15 cellular contexts compared by ENCODE assay signal in the genomic region with DNA sequence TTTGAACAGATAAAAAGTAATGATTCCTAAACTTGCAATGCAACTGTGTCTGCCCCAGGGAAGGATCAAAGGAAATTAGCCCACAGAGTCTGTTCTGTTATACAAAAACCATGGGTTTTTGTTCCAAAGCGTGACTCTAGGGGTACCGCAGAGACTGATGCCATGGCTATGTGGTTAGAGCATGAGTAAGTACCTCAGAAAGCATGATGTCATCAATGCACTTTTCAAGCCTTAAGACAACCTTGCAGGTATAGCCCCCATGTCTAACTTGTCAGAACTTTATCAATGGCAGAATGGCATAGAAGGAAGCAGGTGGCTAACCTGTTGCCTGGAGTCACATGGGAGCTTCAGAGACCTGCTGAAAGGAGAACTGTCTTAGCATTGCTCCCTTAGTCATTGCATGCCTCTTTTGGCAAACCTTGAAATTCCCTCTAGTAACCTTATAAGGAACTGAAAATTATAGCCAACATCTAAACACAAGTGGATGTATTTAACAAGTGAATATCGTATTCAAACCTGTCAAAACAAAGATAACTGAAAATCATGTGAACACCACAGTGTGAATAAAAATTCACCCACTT. TPM values are rescaled to one million over a fixed set of nuclear protein-coding genes. Genes with fewer than 3 reads are reported as not detected.
A peak's percentile ranks its signal among the peaks of the same experiment; 100 is the strongest.
DNase-seq lines count a peak whose midpoint lies in the region; ATAC-seq, FAIRE-seq and TF ChIP-seq lines count a peak whose summit lies in the region.
"Had no signal": no experiment of that assay in that cellular context is flagged by ENCODE, and none has a peak within 500 bp of the region (broad histone marks: within the 10 kb centered on the region; RNA-seq: fewer than 3 reads in every experiment).

No MANE protein-coding gene starts in this region.

- H3K4me1 ChIP-seq in GM12878 (ENCODE audit: control insufficient read depth, insufficient read depth, low read length) (peaks cover 4% of the 10 kb centered on the region), ovary (ENCODE audit: insufficient read depth) (peaks cover 2% of the 10 kb centered on the region), esophagus squamous epithelium (peaks cover 0 to 16% (median 0%) of the 10 kb centered on the region in 3 donors)
- H3K4me1 ChIP-seq: breast epithelium had no signal

- H3K9me3 ChIP-seq in GM12878 (replicated peaks; ENCODE audit: control insufficient read depth, insufficient read depth, low read length), result no peaks in the 10 kb centered on the region; the same call in 2 of the 3 replicates
- no peaks in the 10 kb centered on the region for H3K9me3 ChIP-seq in ovary
- no peaks in the 10 kb centered on the region for H3K9me3 ChIP-seq in esophagus squamous epithelium
- H3K9me3 ChIP-seq: breast epithelium had no signal

- in situ Hi-C loops in GM12878 (cut with MboI), result loop anchor here (25.0 kb wide), 1 partner anchor 532 kb away; no protein-coding TSS in a partner anchor

- DNase-seq in GM12878 (ENCODE audit: low read depth, low spot score) (peak; percentile 42), ovary (no peak), esophagus squamous epithelium (lab: John Stamatoyannopoulos, UW) (no peak), foreskin melanocyte (no peak), D721Med (ENCODE audit: insufficient read length, low spot score) (no peak)
- DNase-seq: NCI-H1694, PC-9 had no signal

- no peak overlapping the region for H3K4me3 ChIP-seq in GM12878
- H3K4me3 ChIP-seq in ovary, result no peak overlapping the region
- H3K4me3 ChIP-seq in esophagus squamous epithelium, result no peak overlapping the region
- H3K4me3 ChIP-seq: breast epithelium, PC-9 had no signal

- TF ChIP-seq POLR2A in GM12878 (IDR thresholded peaks at IDR 0.05; ENCODE audit: low read depth, low read length) (no peak), ovary (IDR thresholded peaks at IDR 0.05) (no peak), esophagus squamous epithelium (IDR thresholded peaks at IDR 0.05) (no peak)

- H3K9ac ChIP-seq in GM12878 (ENCODE audit: control insufficient read depth, insufficient read depth, low read length), result no peak overlapping the region

- intact Hi-C loops in GM12878 (cut with micrococcal nuclease; ENCODE audit: unreplicated experiment) (loop anchor here (5.0 kb wide), 1 partner anchor 312 kb away; no protein-coding TSS in a partner anchor), ovary (cut with DNase I) (loop anchor here in 2 of 4 donors (10.0 kb wide), 2 partner anchors 95 to 345 kb away; no protein-coding TSS in a partner anchor), esophagus squamous epithelium (cut with DNase I) (no loop called here)

- POLR2A ChIA-PET in GM12878 (lab: Charles Lee), result no interaction called here

- FAIRE-seq in GM12878 (lab: Jason Lieb, UNC) (no peak), D721Med (lab: Jason Lieb, UNC) (no peak)

- ATAC-seq in GM18499 (IDR thresholded peaks at IDR 0.05; ENCODE audit: insufficient read depth, unreplicated experiment), result peak; percentile 58
- peak; percentile 59 for ATAC-seq in GM19463 (IDR thresholded peaks at IDR 0.05; ENCODE audit: unreplicated experiment)
- ATAC-seq in HG03060 (IDR thresholded peaks at IDR 0.05; ENCODE audit: low read depth, unreplicated experiment), result peak; percentile 60
- ATAC-seq in GM12878, result peak; percentile 88
- ATAC-seq: HCT116 had no signal

- no peaks in the 10 kb centered on the region for H3K36me3 ChIP-seq in GM12878 (ENCODE audit: control insufficient read depth in 2 of 2, insufficient read depth in 2 of 2, low read length in 1 of 2)
- no peaks in the 10 kb centered on the region for H3K36me3 ChIP-seq in ovary
- H3K36me3 ChIP-seq in esophagus squamous epithelium, result no peaks in the 10 kb centered on the region
- H3K36me3 ChIP-seq: breast epithelium had no signal

- H3K79me2 ChIP-seq in GM12878 (ENCODE audit: control insufficient read depth, insufficient read depth, low read length), result no peaks in the 10 kb centered on the region

- no peaks in the 10 kb centered on the region for H4K20me1 ChIP-seq in GM12878 (ENCODE audit: control insufficient read depth, insufficient read depth)

- no peak for TF ChIP-seq RAD21 in GM12878 (IDR thresholded peaks at IDR 0.05; ENCODE audit: insufficient read depth, low read depth, low read length)

- TF ChIP-seq CTCF in GM12878 (IDR thresholded peaks at IDR 0.05 in 2 of 3, conservative IDR thresholded peaks at IDR 0.05 in 1 of 3; ENCODE audit: control insufficient read depth in 2 of 3, extremely low read depth in 1 of 3, insufficient read depth in 1 of 3, low read depth in 3 of 3, low read length in 3 of 3), result no peak
- no peak for TF ChIP-seq CTCF in ovary (IDR thresholded peaks at IDR 0.05)
- no peak for TF ChIP-seq CTCF in esophagus squamous epithelium (IDR thresholded peaks at IDR 0.05)
- no peak for TF ChIP-seq CTCF in D721Med (IDR thresholded peaks at IDR 0.05; ENCODE audit: insufficient read depth, missing control alignments)

- WGBS in GM12878 (ENCODE audit: insufficient coverage, insufficient replicate concordance, low lambda C conversion rate, missing lambda C conversion rate), result 0% methylated on average over 3 of the region's 3 CpGs
- 66 to 76% (median 71%) methylated on average over 3 of the region's 3 CpGs for WGBS in ovary, 3 donors
- WGBS in esophagus squamous epithelium, 2 donors, result 48 to 81% methylated on average over 3 of the region's 3 CpGs

- TF ChIP-seq EP300 in GM12878 (IDR thresholded peaks at IDR 0.05; ENCODE audit: borderline replicate concordance in 1 of 2, control insufficient read depth in 1 of 2, low read depth in 2 of 2, low read length in 2 of 2) (peak in 1 of 2 experiments; percentile 50; a peak in 1 of 4 replicates), ovary (IDR thresholded peaks at IDR 0.05) (no peak)

- H3K4me2 ChIP-seq in GM12878 (ENCODE audit: control insufficient read depth, insufficient read depth), result no peak overlapping the region
- H3K4me2 ChIP-seq: PC-9 had no signal

- no TSS peak for BruUV-seq in GM12878 (replicated peaks; lab: Mats Ljungman, UMichigan)

- H3K27me3 ChIP-seq in GM12878 (replicated peaks in 1 of 2; ENCODE audit: control insufficient read depth in 2 of 2, insufficient read depth in 2 of 2, low read length in 1 of 2), result no peaks in the 10 kb centered on the region
- no peaks in the 10 kb centered on the region for H3K27me3 ChIP-seq in ovary
- H3K27me3 ChIP-seq in esophagus squamous epithelium, result no peaks in the 10 kb centered on the region
- H3K27me3 ChIP-seq: breast epithelium had no signal

- H2AFZ ChIP-seq in GM12878 (ENCODE audit: control insufficient read depth, low read depth, low read length), result no peak overlapping the region
- H2AFZ ChIP-seq: PC-9 had no signal

- SMC1A ChIA-PET in GM12878 (lab: Charles Lee; ENCODE audit: uncharacterized antibody, unreplicated experiment), result interaction anchor here (1.0 to 3.6 kb wide), 5 partner anchors 10 to 657 kb away, joined by 4 to 38 read pairs (median 5); no protein-coding TSS in a partner anchor

- H3K27ac ChIP-seq in GM12878 (ENCODE audit: control insufficient read depth, insufficient read depth) (no peak overlapping the region), ovary (no peak overlapping the region), esophagus squamous epithelium (no peak overlapping the region)
- H3K27ac ChIP-seq: breast epithelium, PC-9 had no signal

- CTCF ChIA-PET in GM12878 (lab: Yijun Ruan, JAX), result interaction anchor here (1.0 to 4.5 kb wide), 4 partner anchors 9 to 243 kb away, joined by 3 to 37 read pairs (median 12); no protein-coding TSS in a partner anchor

- RAD21 ChIA-PET in GM12878 (lab: Charles Lee; ENCODE audit: unreplicated experiment), result interaction anchor here (0.5 to 1.3 kb wide), 4 partner anchors 10 to 659 kb away, joined by 3 read pairs; no protein-coding TSS in a partner anchor

TF ChIP-seq in GM12878, 131 proteins besides CTCF, POLR2A, EP300 and RAD21 (continues in another document):
- no peak for TF ChIP-seq TCF3 (IDR thresholded peaks at IDR 0.05; ENCODE audit: borderline replicate concordance, insufficient read depth, low read depth, low read length)
- TF ChIP-seq ATF2 (IDR thresholded peaks at IDR 0.05; ENCODE audit: low read length), result 0 out of 2 replicates have a peak, but pooled peaks have one; percentile 31

RNA-seq across cellular contexts. Expression of gene EOMES, which starts 52.5 kb away (rescaled TPM):
- total RNA-seq in GM12878 (2013; cell fraction: nucleolus; rRNA removed), result 12.8 and 13.0 TPM in 2 replicates
- total RNA-seq in GM12878 (2014; rRNA removed) (5.3 and 5.5 TPM in 2 replicates), GM12878 (2014; rRNA removed; fragmentation: Illumina TruSeq; extraction: Trizol) (3.5 and 4.0 TPM in 2 replicates), GM12878 (2021) (5.5 and 6.1 TPM in 2 replicates), ovary (1 to 10 TPM in 1 of 7 donors, under 1 TPM in 4, not detected in 2; 0.13 to 1.1 (median 0.20) TPM), esophagus squamous epithelium (under 1 TPM in 3 of 4 donors, not detected in 1; 0.18 to 0.23 (median 0.19) TPM)
- polyA plus RNA-seq in GM12878 (2011; ENCODE audit: low read depth), result not detected
- polyA plus RNA-seq in GM12878 (2011; rRNA removed) (148 and 178 TPM in 2 replicates), GM12878 (2014; fragmentation: Illumina TruSeq; extraction: Trizol) (6.6 TPM in 2 replicates), GM12878 (2014; fragmentation: Nextera tagmentation; extraction: Ambion mirVana) (1 to 10 TPM; 1.5 to 2.8 TPM), GM12878 (2014; rRNA removed) (5.0 and 5.3 TPM in 2 replicates), GM12878 (2016; fragmentation: Nextera tagmentation; extraction: Ambion mirVana) (1 to 10 TPM; 1.8 to 2.5 TPM), ovary (1 to 10 TPM in 1 of 2 donors, under 1 TPM in 1; 0.05 to 2.2 TPM)
- polyA plus RNA-seq in GM12878 (2011; cell fraction: cytosol; rRNA removed), result 91.9 and 94.9 TPM in 2 replicates
- polyA plus RNA-seq in GM12878 (2011; cell fraction: nucleus; rRNA removed), result 127 and 131 TPM in 2 replicates
- polyA plus RNA-seq in GM12878 (2012), result 0.19 and 0.38 TPM in 2 replicates
- 105 and 117 TPM in 2 replicates for polyA minus RNA-seq in GM12878 (2011; rRNA and poly(A)+ RNA removed)
- 46.0 and 51.6 TPM in 2 replicates for polyA minus RNA-seq in GM12878 (2011; cell fraction: cytosol; rRNA and poly(A)+ RNA removed)
- 51.7 and 77.5 TPM in 2 replicates for polyA minus RNA-seq in GM12878 (2011; cell fraction: nucleus; rRNA and poly(A)+ RNA removed)
- total RNA-seq: epithelial cell of proximal tubule, HT-29, PC-9, renal cortical epithelial cell had no signal
